20 cellular contexts compared by ENCODE assay signal in the genomic region with DNA sequence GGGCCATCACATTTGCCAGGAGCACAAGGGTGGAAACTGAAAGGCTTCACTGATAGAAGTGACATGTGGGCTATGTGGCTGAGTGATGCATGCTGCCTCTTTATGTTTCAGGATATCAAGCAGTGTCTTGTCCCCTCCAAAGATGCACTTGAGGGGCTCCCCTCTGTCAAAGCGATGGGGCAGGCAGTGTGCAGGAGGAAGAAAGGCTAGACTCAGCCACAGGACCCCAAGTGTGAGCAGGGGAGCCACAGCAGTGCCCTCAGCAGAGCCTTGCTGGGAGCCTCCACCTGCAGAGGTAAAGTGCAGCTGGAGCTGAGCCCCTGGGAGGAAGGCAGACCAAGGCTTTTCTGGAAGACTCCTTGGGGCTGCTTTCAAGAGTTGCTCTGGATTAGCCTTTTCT.
A peak's percentile ranks its signal among the peaks of the same experiment; 100 is the strongest.
DNase-seq lines count a peak whose midpoint lies in the region; ATAC-seq, FAIRE-seq and TF ChIP-seq lines count a peak whose summit lies in the region.
"Had no signal": no experiment of that assay in that cellular context is flagged by ENCODE, and none has a peak within 500 bp of the region (broad histone marks: within the 10 kb centered on the region; RNA-seq: fewer than 3 reads in every experiment).

No MANE protein-coding gene starts in this region.

- intact Hi-C loops in left ventricle myocardium inferior (cut with micrococcal nuclease) (no loop called here), heart left ventricle (cut with DNase I) (loop anchor here in 5 of 10 donors (5.0 to 10.0 kb wide), 5 partner anchors 86 to 471 kb away; no protein-coding TSS in a partner anchor)

- peaks cover 28% of the 10 kb centered on the region for H3F3A ChIP-seq in SU-DHL-6 (ENCODE audit: insufficient read depth)

- 82 to 100% (median 93%) methylated on average over 1 of the region's 1 CpG for WGBS in heart left ventricle, 4 donors

- H3K4me1 Mint-ChIP-seq in stimulated activated naive B cell treated with anti-CD40 and anti-IgM and Interleukin-4, amounts not matched to agents 10 μg/mL and 1 μg/mL and 100 μg/mL, for 72 hours = peaks cover 43 to 74% of the 10 kb centered on the region in 2 donors
- peaks cover 22% of the 10 kb centered on the region for H3K4me1 Mint-ChIP-seq in stimulated activated effector memory CD8-positive, alpha-beta T cell treated with anti-CD3 and anti-CD28 coated beads, Interleukin-12 subunit alpha, Interleukin-12 subunit beta, amount 100 ng/mL, for 72 hours

- H3K9me3 Mint-ChIP-seq in stimulated activated naive B cell treated with anti-CD40 and anti-IgM and Interleukin-4, amounts not matched to agents 10 μg/mL and 1 μg/mL and 100 μg/mL, for 72 hours = peaks cover 2 to 4% of the 10 kb centered on the region in 2 donors
- no peaks in the 10 kb centered on the region for H3K9me3 Mint-ChIP-seq in stimulated activated effector memory CD8-positive, alpha-beta T cell treated with anti-CD3 and anti-CD28 coated beads, Interleukin-12 subunit alpha, Interleukin-12 subunit beta, amount 100 ng/mL, for 72 hours
- H3K9me3 Mint-ChIP-seq: T-helper 1 cell treated with Interleukin-12 subunit alpha and Interleukin-12 subunit beta and Interleukin-4 antibody, amounts not matched to agents 30 μg/mL and 1 μg/mL, for 36 hours had no signal

- peak overlapping the region; percentile 55; the same call in 1 of the 2 replicates for H3K9ac ChIP-seq in SU-DHL-6 (ENCODE audit: low read length)

- no peaks in the 10 kb centered on the region for H3K27me3 ChIP-seq in left ventricle myocardium inferior (ENCODE audit: low read depth)
- H3K27me3 ChIP-seq in heart left ventricle = no peaks in the 10 kb centered on the region
- H3K27me3 ChIP-seq in SU-DHL-6 (ENCODE audit: low read length) = no peaks in the 10 kb centered on the region

- TF ChIP-seq POLR2A in heart left ventricle (IDR thresholded peaks at IDR 0.05) (no peak), GM12892 (IDR thresholded peaks at IDR 0.05; ENCODE audit: low read depth, low read length) (no peak)

- H3K27ac Mint-ChIP-seq in stimulated activated naive B cell treated with anti-CD40 and anti-IgM and Interleukin-4, amounts not matched to agents 10 μg/mL and 1 μg/mL and 100 μg/mL, for 72 hours = peak overlapping the region; percentile 97
- H3K27ac Mint-ChIP-seq in stimulated activated effector memory CD8-positive, alpha-beta T cell treated with anti-CD3 and anti-CD28 coated beads, Interleukin-12 subunit alpha, Interleukin-12 subunit beta, amount 100 ng/mL, for 72 hours = no peak overlapping the region
- H3K27ac Mint-ChIP-seq: T-helper 1 cell treated with Interleukin-12 subunit alpha and Interleukin-12 subunit beta and Interleukin-4 antibody, amounts not matched to agents 30 μg/mL and 1 μg/mL, for 36 hours had no signal

- peak overlapping the region; percentile 44 for H2AFZ ChIP-seq in SU-DHL-6 (ENCODE audit: low read depth, low read length, severe bottlenecking)

- H3K27me3 Mint-ChIP-seq in stimulated activated naive B cell treated with anti-CD40 and anti-IgM and Interleukin-4, amounts not matched to agents 10 μg/mL and 1 μg/mL and 100 μg/mL, for 72 hours = no peaks in the 10 kb centered on the region

- peaks cover 66% of the 10 kb centered on the region for H3K4me1 ChIP-seq in left ventricle myocardium inferior
- H3K4me1 ChIP-seq in heart left ventricle = peaks cover 0 to 53% (median 31%) of the 10 kb centered on the region in 12 donors
- H3K4me1 ChIP-seq: HAP-1 had no signal

- H3K9me2 ChIP-seq in SU-DHL-6 (replicated peaks; ENCODE audit: insufficient read depth, low read length) = no peaks in the 10 kb centered on the region

- no peaks in the 10 kb centered on the region for H3K79me2 ChIP-seq in SU-DHL-6 (ENCODE audit: insufficient read depth, low read length)

- no peak for DNase-seq in left ventricle myocardium inferior
- DNase-seq in heart left ventricle = no peak
- no peak for DNase-seq in stimulated activated naive B cell treated with anti-CD40 and anti-IgM and Interleukin-4, amounts not matched to agents 10 μg/mL and 1 μg/mL and 100 μg/mL, for 72 hours
- no peak for DNase-seq in GM12892 (ENCODE audit: insufficient read length)
- DNase-seq in stimulated activated effector memory CD8-positive, alpha-beta T cell treated with anti-CD3 and anti-CD28 coated beads, Interleukin-12 subunit alpha, Interleukin-12 subunit beta, amount 100 ng/mL, for 72 hours (ENCODE audit: low spot score in 2 of 2) = no peak
- DNase-seq: DMS79 treated with DMSO at 0.1 percent for 48 hours, KG1, NCI-H2171 treated with DMSO at 0.1 percent for 48 hours, NCI-H446, NCI-H526 treated with DMSO at 0.1 percent for 48 hours, OCI-M1, SHP77 had no signal

- peak overlapping the region; percentile 74 for H3K4me2 ChIP-seq in SU-DHL-6 (ENCODE audit: low read depth, low read length, poor library complexity, severe bottlenecking)
- H3K4me2 ChIP-seq: A549 had no signal

- H4K20me1 ChIP-seq in SU-DHL-6 (ENCODE audit: low read depth, low read length) = no peaks in the 10 kb centered on the region

- H3K27ac ChIP-seq in left ventricle myocardium inferior (replicated peaks) (peak overlapping the region; percentile 57), heart left ventricle (peak overlapping the region in 6 of 12 donors; percentile 17 to 56 (median 42)), KOPT-K1 (ENCODE audit: low read depth, low read length, poor library complexity, severe bottlenecking) (peak overlapping the region; percentile 99), SU-DHL-6 (ENCODE audit: low read depth, low read length) (peak overlapping the region; percentile 94)
- H3K27ac ChIP-seq: A549, C4-2B had no signal

- FAIRE-seq in GM12892 (lab: Jason Lieb, UNC) = no peak
- FAIRE-seq: A549, G401.6 had no signal

- H3K36me3 ChIP-seq in left ventricle myocardium inferior (no peaks in the 10 kb centered on the region), heart left ventricle (no peaks in the 10 kb centered on the region), KOPT-K1 (ENCODE audit: insufficient read depth, low read length) (no peaks in the 10 kb centered on the region), SU-DHL-6 (ENCODE audit: low read length) (no peaks in the 10 kb centered on the region)
- H3K36me3 ChIP-seq: HAP-1 had no signal

- H3K4me3 ChIP-seq in left ventricle myocardium inferior (no peak overlapping the region), heart left ventricle (no peak overlapping the region), SU-DHL-6 (ENCODE audit: insufficient read depth, low read length, poor library complexity, severe bottlenecking) (no peak overlapping the region)
- H3K4me3 ChIP-seq: A549, HAP-1 had no signal

- no peak for TF ChIP-seq CTCF in left ventricle myocardium inferior (IDR thresholded peaks at IDR 0.05; ENCODE audit: borderline replicate concordance)
- TF ChIP-seq CTCF in heart left ventricle (IDR thresholded peaks at IDR 0.05) = no peak
- TF ChIP-seq CTCF in SU-DHL-6 (IDR thresholded peaks at IDR 0.05; ENCODE audit: insufficient read depth, low read length, poor library complexity, severe bottlenecking) = no peak

- H3K36me3 Mint-ChIP-seq in stimulated activated naive B cell treated with anti-CD40 and anti-IgM and Interleukin-4, amounts not matched to agents 10 μg/mL and 1 μg/mL and 100 μg/mL, for 72 hours = peaks cover 5 to 6% of the 10 kb centered on the region in 2 donors
- H3K36me3 Mint-ChIP-seq in stimulated activated effector memory CD8-positive, alpha-beta T cell treated with anti-CD3 and anti-CD28 coated beads, Interleukin-12 subunit alpha, Interleukin-12 subunit beta, amount 100 ng/mL, for 72 hours = no peaks in the 10 kb centered on the region

- no peak overlapping the region for H3K4me3 Mint-ChIP-seq in stimulated activated naive B cell treated with anti-CD40 and anti-IgM and Interleukin-4, amounts not matched to agents 10 μg/mL and 1 μg/mL and 100 μg/mL, for 72 hours
- no peak overlapping the region for H3K4me3 Mint-ChIP-seq in stimulated activated effector memory CD8-positive, alpha-beta T cell treated with anti-CD3 and anti-CD28 coated beads, Interleukin-12 subunit alpha, Interleukin-12 subunit beta, amount 100 ng/mL, for 72 hours
- H3K4me3 Mint-ChIP-seq: T-helper 1 cell treated with Interleukin-12 subunit alpha and Interleukin-12 subunit beta and Interleukin-4 antibody, amounts not matched to agents 30 μg/mL and 1 μg/mL, for 36 hours had no signal

- ATAC-seq in heart left ventricle (no peak), HG03342 (IDR thresholded peaks at IDR 0.05; ENCODE audit: unreplicated experiment) (no peak)
- ATAC-seq in stimulated activated naive B cell treated with anti-CD40 and anti-IgM and Interleukin-4, amounts not matched to agents 10 μg/mL and 1 μg/mL and 100 μg/mL, for 72 hours (replicated peaks) = no peak
- no peak for ATAC-seq in stimulated activated effector memory CD8-positive, alpha-beta T cell treated with anti-CD3 and anti-CD28 coated beads, Interleukin-12 subunit alpha, Interleukin-12 subunit beta, amount 100 ng/mL, for 72 hours
- ATAC-seq: A549 had no signal

- no peaks in the 10 kb centered on the region for H3K9me3 ChIP-seq in left ventricle myocardium inferior (replicated peaks)
- no peaks in the 10 kb centered on the region for H3K9me3 ChIP-seq in heart left ventricle
- H3K9me3 ChIP-seq in KOPT-K1 (ENCODE audit: insufficient read depth, low read length, poor library complexity, severe bottlenecking) = no peaks in the 10 kb centered on the region
- no peaks in the 10 kb centered on the region for H3K9me3 ChIP-seq in SU-DHL-6 (ENCODE audit: insufficient read depth, low read length)
- H3K9me3 ChIP-seq: A549, HAP-1 had no signal
